25 cellular contexts compared by ENCODE assay signal in the genomic region with DNA sequence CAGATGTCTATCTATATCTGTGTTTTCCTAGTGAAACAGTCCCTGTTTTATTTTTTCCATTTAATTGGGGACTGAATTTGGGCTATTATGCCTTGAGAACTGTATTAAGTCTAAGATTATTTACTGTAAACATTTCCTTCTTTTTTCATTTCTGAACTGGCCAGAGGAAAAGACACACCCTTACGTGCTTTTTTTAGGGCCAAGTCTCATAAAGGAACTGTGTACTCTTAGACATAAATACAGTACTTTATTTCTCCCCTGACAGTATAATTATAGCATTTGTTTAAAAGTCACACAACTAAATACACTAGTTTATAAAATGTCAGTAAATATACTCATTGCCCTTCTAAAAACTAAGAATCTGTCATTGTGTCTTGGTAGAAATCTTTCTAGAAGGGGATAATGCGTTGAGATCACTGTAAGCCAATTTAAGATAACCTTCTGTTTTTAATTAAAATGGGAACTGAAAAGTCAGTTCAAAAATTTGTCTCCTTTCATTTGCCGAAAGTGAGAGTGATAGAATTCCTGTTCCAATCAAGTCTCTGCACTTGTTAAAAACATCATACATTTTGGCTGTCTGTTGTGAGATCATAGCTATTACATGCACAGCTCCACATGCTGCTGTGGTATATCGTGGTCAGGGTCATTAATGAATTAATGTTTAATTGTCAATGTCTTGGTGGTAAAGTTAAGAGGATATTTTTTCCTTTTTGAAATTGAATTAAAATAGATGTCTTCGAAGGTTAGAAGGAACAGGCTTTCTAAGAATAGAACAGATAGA.
"Had no signal": no experiment of that assay in that cellular context is flagged by ENCODE, and none has a peak within 500 bp of the region (broad histone marks: within the 10 kb centered on the region; RNA-seq: fewer than 3 reads in every experiment).

No MANE protein-coding gene starts in this region.

- H3K27me3 Mint-ChIP-seq: activated naive CD8-positive, alpha-beta T cell treated with anti-CD3 and anti-CD28 coated beads for 36 hours; naive thymus-derived CD4-positive, alpha-beta T cell; stimulated activated memory B cell treated with anti-CD40 and anti-IgM and Interleukin-4, amounts not matched to agents 10 μg/mL and 1 μg/mL and 100 μg/mL, for 72 hours had no signal

- H3K4me3 ChIP-seq: hepatocyte, right lobe of liver, transverse colon had no signal

- H3K9me3 Mint-ChIP-seq: activated naive CD8-positive, alpha-beta T cell treated with anti-CD3 and anti-CD28 coated beads for 36 hours; activated T-cell treated with anti-CD3 and anti-CD28 coated beads, Interleukin-2, amount 50 U/mL, for 4 hours; activated T-helper 2 cell treated with anti-CD3 and anti-CD28 coated beads, Interferon-gamma antibody, Interleukin-2, Interleukin-4, amounts not matched to agents 10 μg/mL and 5 μg/mL and 100 μg/mL, durations not matched to agents 14 hours and 24 hours and 36 hours; endodermal cell; immature natural killer cell; naive thymus-derived CD4-positive, alpha-beta T cell; stimulated activated memory B cell treated with anti-CD40 and anti-IgM and Interleukin-4, amounts not matched to agents 10 μg/mL and 1 μg/mL and 100 μg/mL, for 72 hours had no signal

- FAIRE-seq: small intestine, urothelium cell line had no signal

- DNase-seq: activated CD4-positive, alpha-beta T cell treated with anti-CD3 and anti-CD28 coated beads for 4 hours; activated CD4-positive, alpha-beta T cell treated with anti-CD3 and anti-CD28 coated beads, Interleukin-2, amount 50 U/mL, for 48 hours; activated CD4-positive, CD25-positive, alpha-beta regulatory T cell; activated CD8-positive, alpha-beta memory T cell treated with anti-CD3 and anti-CD28 coated beads, Interleukin-2, amount 50 U/mL, for 48 hours; activated naive CD4-positive, alpha-beta T cell; activated naive CD8-positive, alpha-beta T cell treated with anti-CD3 and anti-CD28 coated beads for 36 hours; activated T-cell treated with anti-CD3 and anti-CD28 coated beads, Interleukin-2, amount 50 U/mL, for 4 hours; cortex of kidney; endodermal cell; foreskin melanocyte; immature natural killer cell; left ventricle myocardium superior; mesendoderm; naive thymus-derived CD4-positive, alpha-beta T cell; occipital lobe; right lobe of liver; small intestine; stimulated activated CD4-positive, alpha-beta T cell treated with anti-CD3 and anti-CD28 coated beads, Interleukin-15, amount 100 ng/mL, for 24 hours; T-helper 9 cell; transverse colon had no signal

- ATAC-seq: activated T-cell treated with anti-CD3 and anti-CD28 coated beads, Interleukin-2, amount 50 U/mL, for 4 hours; left ventricle myocardium superior; naive thymus-derived CD4-positive, alpha-beta T cell; right lobe of liver; stimulated activated memory B cell treated with anti-CD40 and anti-IgM and Interleukin-4, amounts not matched to agents 10 μg/mL and 1 μg/mL and 100 μg/mL, for 72 hours had no signal

- H3K4me3 Mint-ChIP-seq: activated naive CD8-positive, alpha-beta T cell treated with anti-CD3 and anti-CD28 coated beads for 36 hours; activated T-cell treated with anti-CD3 and anti-CD28 coated beads, Interleukin-2, amount 50 U/mL, for 4 hours; endodermal cell; immature natural killer cell; naive thymus-derived CD4-positive, alpha-beta T cell; neural crest cell; stimulated activated memory B cell treated with anti-CD40 and anti-IgM and Interleukin-4, amounts not matched to agents 10 μg/mL and 1 μg/mL and 100 μg/mL, for 72 hours had no signal

- H3K27ac Mint-ChIP-seq: activated naive CD8-positive, alpha-beta T cell treated with anti-CD3 and anti-CD28 coated beads for 36 hours; activated T-helper 2 cell treated with anti-CD3 and anti-CD28 coated beads, Interferon-gamma antibody, Interleukin-2, Interleukin-4, amounts not matched to agents 10 μg/mL and 5 μg/mL and 100 μg/mL, durations not matched to agents 14 hours and 24 hours and 36 hours; endodermal cell; immature natural killer cell; naive thymus-derived CD4-positive, alpha-beta T cell; stimulated activated memory B cell treated with anti-CD40 and anti-IgM and Interleukin-4, amounts not matched to agents 10 μg/mL and 1 μg/mL and 100 μg/mL, for 72 hours had no signal

- H3K4me1 Mint-ChIP-seq: activated naive CD8-positive, alpha-beta T cell treated with anti-CD3 and anti-CD28 coated beads for 36 hours; neural crest cell had no signal
